ENCODE assay signal across 1 cellular context in the genomic region with DNA sequence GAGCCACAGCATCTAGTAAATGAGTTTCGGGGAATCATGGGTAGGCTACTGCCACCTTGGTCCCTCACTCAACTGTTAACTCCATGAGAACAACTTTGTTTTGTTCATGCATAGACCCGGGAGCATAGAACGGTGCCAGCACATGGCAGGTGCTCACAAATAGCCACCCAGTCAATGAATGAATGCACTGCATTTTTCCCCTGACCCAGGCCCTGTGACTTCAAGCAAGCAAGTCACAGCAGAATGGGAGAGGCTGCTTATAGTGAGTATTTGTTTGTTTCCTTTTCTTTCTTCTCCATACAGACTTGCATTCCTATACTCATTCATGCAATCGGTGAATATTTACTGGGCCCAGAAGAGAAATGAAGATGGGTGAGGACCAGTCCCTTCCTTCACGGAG.
TF ChIP-seq lines count a peak whose summit lies in the region.

No MANE protein-coding gene starts in this region.

TF ChIP-seq in HepG2, 621 proteins besides CTCF, POLR2A, EP300 and RAD21:
- TF ChIP-seq, protein P1, sequence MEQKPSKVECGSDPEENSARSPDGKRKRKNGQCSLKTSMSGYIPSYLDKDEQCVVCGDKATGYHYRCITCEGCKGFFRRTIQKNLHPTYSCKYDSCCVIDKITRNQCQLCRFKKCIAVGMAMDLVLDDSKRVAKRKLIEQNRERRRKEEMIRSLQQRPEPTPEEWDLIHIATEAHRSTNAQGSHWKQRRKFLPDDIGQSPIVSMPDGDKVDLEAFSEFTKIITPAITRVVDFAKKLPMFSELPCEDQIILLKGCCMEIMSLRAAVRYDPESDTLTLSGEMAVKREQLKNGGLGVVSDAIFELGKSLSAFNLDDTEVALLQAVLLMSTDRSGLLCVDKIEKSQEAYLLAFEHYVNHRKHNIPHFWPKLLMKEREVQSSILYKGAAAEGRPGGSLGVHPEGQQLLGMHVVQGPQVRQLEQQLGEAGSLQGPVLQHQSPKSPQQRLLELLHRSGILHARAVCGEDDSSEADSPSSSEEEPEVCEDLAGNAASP (CRISPR knock-in tag; IDR thresholded peaks at IDR 0.05; ENCODE audit: borderline replicate concordance), result no peak
- TF ChIP-seq CREB1 (IDR thresholded peaks at IDR 0.05) (no peak), CREB1 (CRISPR knock-in tag; IDR thresholded peaks at IDR 0.05) (no peak), ZNF383 (CRISPR knock-in tag; IDR thresholded peaks at IDR 0.05; ENCODE audit: borderline replicate concordance) (no peak), TARDBP (CRISPR knock-in tag; IDR thresholded peaks at IDR 0.05) (no peak), ZNF451 (CRISPR knock-in tag; IDR thresholded peaks at IDR 0.05) (no peak), RARA (CRISPR knock-in tag; IDR thresholded peaks at IDR 0.05) (no peak), ZC3H13 (CRISPR knock-in tag; IDR thresholded peaks at IDR 0.05) (no peak), ARNT (IDR thresholded peaks at IDR 0.05) (no peak), PLRG1 (conservative IDR thresholded peaks at IDR 0.05) (no peak)
- TF ChIP-seq, protein P2, sequence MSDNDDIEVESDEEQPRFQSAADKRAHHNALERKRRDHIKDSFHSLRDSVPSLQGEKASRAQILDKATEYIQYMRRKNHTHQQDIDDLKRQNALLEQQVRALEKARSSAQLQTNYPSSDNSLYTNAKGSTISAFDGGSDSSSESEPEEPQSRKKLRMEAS (IDR thresholded peaks at IDR 0.05), result no peak
- TF ChIP-seq, protein P3, sequence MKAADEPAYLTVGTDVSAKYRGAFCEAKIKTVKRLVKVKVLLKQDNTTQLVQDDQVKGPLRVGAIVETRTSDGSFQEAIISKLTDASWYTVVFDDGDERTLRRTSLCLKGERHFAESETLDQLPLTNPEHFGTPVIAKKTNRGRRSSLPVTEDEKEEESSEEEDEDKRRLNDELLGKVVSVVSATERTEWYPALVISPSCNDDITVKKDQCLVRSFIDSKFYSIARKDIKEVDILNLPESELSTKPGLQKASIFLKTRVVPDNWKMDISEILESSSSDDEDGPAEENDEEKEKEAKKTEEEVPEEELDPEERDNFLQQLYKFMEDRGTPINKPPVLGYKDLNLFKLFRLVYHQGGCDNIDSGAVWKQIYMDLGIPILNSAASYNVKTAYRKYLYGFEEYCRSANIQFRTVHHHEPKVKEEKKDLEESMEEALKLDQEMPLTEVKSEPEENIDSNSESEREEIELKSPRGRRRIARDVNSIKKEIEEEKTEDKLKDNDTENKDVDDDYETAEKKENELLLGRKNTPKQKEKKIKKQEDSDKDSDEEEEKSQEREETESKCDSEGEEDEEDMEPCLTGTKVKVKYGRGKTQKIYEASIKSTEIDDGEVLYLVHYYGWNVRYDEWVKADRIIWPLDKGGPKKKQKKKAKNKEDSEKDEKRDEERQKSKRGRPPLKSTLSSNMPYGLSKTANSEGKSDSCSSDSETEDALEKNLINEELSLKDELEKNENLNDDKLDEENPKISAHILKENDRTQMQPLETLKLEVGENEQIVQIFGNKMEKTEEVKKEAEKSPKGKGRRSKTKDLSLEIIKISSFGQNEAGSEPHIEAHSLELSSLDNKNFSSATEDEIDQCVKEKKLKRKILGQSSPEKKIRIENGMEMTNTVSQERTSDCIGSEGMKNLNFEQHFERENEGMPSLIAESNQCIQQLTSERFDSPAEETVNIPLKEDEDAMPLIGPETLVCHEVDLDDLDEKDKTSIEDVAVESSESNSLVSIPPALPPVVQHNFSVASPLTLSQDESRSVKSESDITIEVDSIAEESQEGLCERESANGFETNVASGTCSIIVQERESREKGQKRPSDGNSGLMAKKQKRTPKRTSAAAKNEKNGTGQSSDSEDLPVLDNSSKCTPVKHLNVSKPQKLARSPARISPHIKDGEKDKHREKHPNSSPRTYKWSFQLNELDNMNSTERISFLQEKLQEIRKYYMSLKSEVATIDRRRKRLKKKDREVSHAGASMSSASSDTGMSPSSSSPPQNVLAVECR (CRISPR knock-in tag; IDR thresholded peaks at IDR 0.05; ENCODE audit: borderline replicate concordance), result no peak
- TF ChIP-seq, protein P4, sequence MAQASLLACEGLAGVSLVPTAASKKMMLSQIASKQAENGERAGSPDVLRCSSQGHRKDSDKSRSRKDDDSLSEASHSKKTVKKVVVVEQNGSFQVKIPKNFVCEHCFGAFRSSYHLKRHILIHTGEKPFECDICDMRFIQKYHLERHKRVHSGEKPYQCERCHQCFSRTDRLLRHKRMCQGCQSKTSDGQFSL (CRISPR knock-in tag; IDR thresholded peaks at IDR 0.05), result no peak
